1 cellular context compared by ENCODE assay signal in genomic region chr4:15238720-15239119, GRCh38.
TF ChIP-seq lines count a peak whose summit lies in the region.

No MANE protein-coding gene starts in this region.

TF ChIP-seq in K562, 482 proteins besides CTCF, POLR2A, EP300 and RAD21 (continued from another document):
- TF ChIP-seq, protein P1, sequence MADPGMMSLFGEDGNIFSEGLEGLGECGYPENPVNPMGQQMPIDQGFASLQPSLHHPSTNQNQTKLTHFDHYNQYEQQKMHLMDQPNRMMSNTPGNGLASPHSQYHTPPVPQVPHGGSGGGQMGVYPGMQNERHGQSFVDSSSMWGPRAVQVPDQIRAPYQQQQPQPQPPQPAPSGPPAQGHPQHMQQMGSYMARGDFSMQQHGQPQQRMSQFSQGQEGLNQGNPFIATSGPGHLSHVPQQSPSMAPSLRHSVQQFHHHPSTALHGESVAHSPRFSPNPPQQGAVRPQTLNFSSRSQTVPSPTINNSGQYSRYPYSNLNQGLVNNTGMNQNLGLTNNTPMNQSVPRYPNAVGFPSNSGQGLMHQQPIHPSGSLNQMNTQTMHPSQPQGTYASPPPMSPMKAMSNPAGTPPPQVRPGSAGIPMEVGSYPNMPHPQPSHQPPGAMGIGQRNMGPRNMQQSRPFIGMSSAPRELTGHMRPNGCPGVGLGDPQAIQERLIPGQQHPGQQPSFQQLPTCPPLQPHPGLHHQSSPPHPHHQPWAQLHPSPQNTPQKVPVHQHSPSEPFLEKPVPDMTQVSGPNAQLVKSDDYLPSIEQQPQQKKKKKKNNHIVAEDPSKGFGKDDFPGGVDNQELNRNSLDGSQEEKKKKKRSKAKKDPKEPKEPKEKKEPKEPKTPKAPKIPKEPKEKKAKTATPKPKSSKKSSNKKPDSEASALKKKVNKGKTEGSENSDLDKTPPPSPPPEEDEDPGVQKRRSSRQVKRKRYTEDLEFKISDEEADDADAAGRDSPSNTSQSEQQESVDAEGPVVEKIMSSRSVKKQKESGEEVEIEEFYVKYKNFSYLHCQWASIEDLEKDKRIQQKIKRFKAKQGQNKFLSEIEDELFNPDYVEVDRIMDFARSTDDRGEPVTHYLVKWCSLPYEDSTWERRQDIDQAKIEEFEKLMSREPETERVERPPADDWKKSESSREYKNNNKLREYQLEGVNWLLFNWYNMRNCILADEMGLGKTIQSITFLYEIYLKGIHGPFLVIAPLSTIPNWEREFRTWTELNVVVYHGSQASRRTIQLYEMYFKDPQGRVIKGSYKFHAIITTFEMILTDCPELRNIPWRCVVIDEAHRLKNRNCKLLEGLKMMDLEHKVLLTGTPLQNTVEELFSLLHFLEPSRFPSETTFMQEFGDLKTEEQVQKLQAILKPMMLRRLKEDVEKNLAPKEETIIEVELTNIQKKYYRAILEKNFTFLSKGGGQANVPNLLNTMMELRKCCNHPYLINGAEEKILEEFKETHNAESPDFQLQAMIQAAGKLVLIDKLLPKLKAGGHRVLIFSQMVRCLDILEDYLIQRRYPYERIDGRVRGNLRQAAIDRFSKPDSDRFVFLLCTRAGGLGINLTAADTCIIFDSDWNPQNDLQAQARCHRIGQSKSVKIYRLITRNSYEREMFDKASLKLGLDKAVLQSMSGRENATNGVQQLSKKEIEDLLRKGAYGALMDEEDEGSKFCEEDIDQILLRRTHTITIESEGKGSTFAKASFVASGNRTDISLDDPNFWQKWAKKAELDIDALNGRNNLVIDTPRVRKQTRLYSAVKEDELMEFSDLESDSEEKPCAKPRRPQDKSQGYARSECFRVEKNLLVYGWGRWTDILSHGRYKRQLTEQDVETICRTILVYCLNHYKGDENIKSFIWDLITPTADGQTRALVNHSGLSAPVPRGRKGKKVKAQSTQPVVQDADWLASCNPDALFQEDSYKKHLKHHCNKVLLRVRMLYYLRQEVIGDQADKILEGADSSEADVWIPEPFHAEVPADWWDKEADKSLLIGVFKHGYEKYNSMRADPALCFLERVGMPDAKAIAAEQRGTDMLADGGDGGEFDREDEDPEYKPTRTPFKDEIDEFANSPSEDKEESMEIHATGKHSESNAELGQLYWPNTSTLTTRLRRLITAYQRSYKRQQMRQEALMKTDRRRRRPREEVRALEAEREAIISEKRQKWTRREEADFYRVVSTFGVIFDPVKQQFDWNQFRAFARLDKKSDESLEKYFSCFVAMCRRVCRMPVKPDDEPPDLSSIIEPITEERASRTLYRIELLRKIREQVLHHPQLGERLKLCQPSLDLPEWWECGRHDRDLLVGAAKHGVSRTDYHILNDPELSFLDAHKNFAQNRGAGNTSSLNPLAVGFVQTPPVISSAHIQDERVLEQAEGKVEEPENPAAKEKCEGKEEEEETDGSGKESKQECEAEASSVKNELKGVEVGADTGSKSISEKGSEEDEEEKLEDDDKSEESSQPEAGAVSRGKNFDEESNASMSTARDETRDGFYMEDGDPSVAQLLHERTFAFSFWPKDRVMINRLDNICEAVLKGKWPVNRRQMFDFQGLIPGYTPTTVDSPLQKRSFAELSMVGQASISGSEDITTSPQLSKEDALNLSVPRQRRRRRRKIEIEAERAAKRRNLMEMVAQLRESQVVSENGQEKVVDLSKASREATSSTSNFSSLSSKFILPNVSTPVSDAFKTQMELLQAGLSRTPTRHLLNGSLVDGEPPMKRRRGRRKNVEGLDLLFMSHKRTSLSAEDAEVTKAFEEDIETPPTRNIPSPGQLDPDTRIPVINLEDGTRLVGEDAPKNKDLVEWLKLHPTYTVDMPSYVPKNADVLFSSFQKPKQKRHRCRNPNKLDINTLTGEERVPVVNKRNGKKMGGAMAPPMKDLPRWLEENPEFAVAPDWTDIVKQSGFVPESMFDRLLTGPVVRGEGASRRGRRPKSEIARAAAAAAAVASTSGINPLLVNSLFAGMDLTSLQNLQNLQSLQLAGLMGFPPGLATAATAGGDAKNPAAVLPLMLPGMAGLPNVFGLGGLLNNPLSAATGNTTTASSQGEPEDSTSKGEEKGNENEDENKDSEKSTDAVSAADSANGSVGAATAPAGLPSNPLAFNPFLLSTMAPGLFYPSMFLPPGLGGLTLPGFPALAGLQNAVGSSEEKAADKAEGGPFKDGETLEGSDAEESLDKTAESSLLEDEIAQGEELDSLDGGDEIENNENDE (IDR thresholded peaks at IDR 0.05; ENCODE audit: low read depth, low read length) = no peak
- TF ChIP-seq SMC3 (conservative IDR thresholded peaks at IDR 0.05; ENCODE audit: insufficient read depth, low read depth, low read length) = peak; percentile 59
- TF ChIP-seq, protein P2, sequence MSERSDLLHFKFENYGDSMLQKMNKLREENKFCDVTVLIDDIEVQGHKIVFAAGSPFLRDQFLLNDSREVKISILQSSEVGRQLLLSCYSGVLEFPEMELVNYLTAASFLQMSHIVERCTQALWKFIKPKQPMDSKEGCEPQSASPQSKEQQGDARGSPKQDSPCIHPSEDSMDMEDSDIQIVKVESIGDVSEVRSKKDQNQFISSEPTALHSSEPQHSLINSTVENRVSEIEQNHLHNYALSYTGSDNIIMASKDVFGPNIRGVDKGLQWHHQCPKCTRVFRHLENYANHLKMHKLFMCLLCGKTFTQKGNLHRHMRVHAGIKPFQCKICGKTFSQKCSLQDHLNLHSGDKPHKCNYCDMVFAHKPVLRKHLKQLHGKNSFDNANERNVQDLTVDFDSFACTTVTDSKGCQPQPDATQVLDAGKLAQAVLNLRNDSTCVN (CRISPR knock-in tag; IDR thresholded peaks at IDR 0.05) = no peak
- TF ChIP-seq HOXB6 (CRISPR knock-in tag; IDR thresholded peaks at IDR 0.05; ENCODE audit: borderline replicate concordance) = no peak
